Comparison of ENCODE assay signal across 22 cellular contexts in the genomic region with DNA sequence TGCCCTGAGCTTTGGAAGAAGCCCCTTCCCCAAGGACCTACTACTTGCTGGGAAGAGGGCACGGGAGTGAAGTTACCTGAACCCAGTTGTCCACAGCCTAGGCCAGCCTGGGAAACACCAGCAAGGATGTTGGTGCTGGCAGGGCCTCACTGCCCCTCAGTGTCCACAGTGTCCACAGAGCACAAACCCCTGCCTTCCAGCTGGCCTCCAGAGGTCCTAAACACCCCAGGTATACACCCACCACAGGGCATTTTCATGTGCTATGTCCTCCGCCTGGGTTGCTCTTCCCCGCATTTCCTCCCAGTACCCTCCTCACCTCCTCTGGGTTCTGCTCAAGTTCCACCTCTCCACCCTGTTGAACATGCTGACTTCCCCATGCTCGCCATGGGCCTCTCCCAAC.
"Had no signal": no experiment of that assay in that cellular context is flagged by ENCODE, and none has a peak within 500 bp of the region (broad histone marks: within the 10 kb centered on the region; RNA-seq: fewer than 3 reads in every experiment).

No MANE protein-coding gene starts in this region.

- H3K9me3 Mint-ChIP-seq: immature natural killer cell; naive thymus-derived CD4-positive, alpha-beta T cell; neural progenitor cell; stimulated activated naive B cell treated with anti-CD40 and anti-IgM and Interleukin-4, amounts not matched to agents 10 μg/mL and 1 μg/mL and 100 μg/mL, for 72 hours; stimulated activated naive CD8-positive, alpha-beta T cell treated with anti-CD3 and anti-CD28 coated beads, Interleukin-15, amount 100 ng/mL, for 72 hours had no signal

- H3K4me2 ChIP-seq: neural progenitor cell had no signal

- DNase-seq: colonic mucosa; dermis blood vessel endothelial cell; immature natural killer cell; kidney; left cardiac atrium; left ventricle myocardium inferior; mesendoderm; naive thymus-derived CD4-positive, alpha-beta T cell; occipital lobe; pancreas; retina; spleen; stimulated activated CD4-positive, alpha-beta T cell treated with anti-CD3 and anti-CD28 coated beads, Interleukin-2, amount 100 ng/mL, for 24 hours; stimulated activated CD4-positive, alpha-beta T cell treated with anti-CD3 and anti-CD28 coated beads, Interleukin-4, amount 100 ng/mL, for 4 hours; stimulated activated naive B cell treated with anti-CD40 and anti-IgM and Interleukin-4, amounts not matched to agents 10 μg/mL and 1 μg/mL and 100 μg/mL, for 72 hours; stimulated activated naive CD8-positive, alpha-beta T cell treated with anti-CD3 and anti-CD28 coated beads, Interleukin-15, amount 100 ng/mL, for 72 hours; testis had no signal

- H3K4me3 Mint-ChIP-seq: immature natural killer cell; naive thymus-derived CD4-positive, alpha-beta T cell; neural progenitor cell; stimulated activated naive B cell treated with anti-CD40 and anti-IgM and Interleukin-4, amounts not matched to agents 10 μg/mL and 1 μg/mL and 100 μg/mL, for 72 hours; stimulated activated naive CD8-positive, alpha-beta T cell treated with anti-CD3 and anti-CD28 coated beads, Interleukin-15, amount 100 ng/mL, for 72 hours had no signal

- H3K4me3 ChIP-seq: colonic mucosa, left ventricle myocardium inferior, neural progenitor cell, pancreas, prostate gland, spleen, testis, tibial nerve had no signal

- H3K36me3 Mint-ChIP-seq: immature natural killer cell, neural progenitor cell had no signal

- H3K4me1 ChIP-seq: colonic mucosa, neural progenitor cell, prostate gland had no signal

- H3K9ac ChIP-seq: neural progenitor cell had no signal

- ATAC-seq: foreskin keratinocyte; left cardiac atrium; naive thymus-derived CD4-positive, alpha-beta T cell; pancreas; sciatic nerve; stimulated activated naive B cell treated with anti-CD40 and anti-IgM and Interleukin-4, amounts not matched to agents 10 μg/mL and 1 μg/mL and 100 μg/mL, for 72 hours; stimulated activated naive CD8-positive, alpha-beta T cell treated with anti-CD3 and anti-CD28 coated beads, Interleukin-15, amount 100 ng/mL, for 72 hours had no signal

- H2AFZ ChIP-seq: neural progenitor cell had no signal

- H3K27ac Mint-ChIP-seq: immature natural killer cell; neural progenitor cell; stimulated activated naive B cell treated with anti-CD40 and anti-IgM and Interleukin-4, amounts not matched to agents 10 μg/mL and 1 μg/mL and 100 μg/mL, for 72 hours; stimulated activated naive CD8-positive, alpha-beta T cell treated with anti-CD3 and anti-CD28 coated beads, Interleukin-15, amount 100 ng/mL, for 72 hours had no signal

- H3K36me3 ChIP-seq: colonic mucosa, left ventricle myocardium inferior, neural progenitor cell, pancreas, prostate gland, spleen, tibial nerve had no signal

- H3K9me3 ChIP-seq: colonic mucosa, left ventricle myocardium inferior, pancreas, prostate gland, spleen, testis, tibial nerve had no signal

- H3K27me3 Mint-ChIP-seq: naive thymus-derived CD4-positive, alpha-beta T cell; stimulated activated naive B cell treated with anti-CD40 and anti-IgM and Interleukin-4, amounts not matched to agents 10 μg/mL and 1 μg/mL and 100 μg/mL, for 72 hours; stimulated activated naive CD8-positive, alpha-beta T cell treated with anti-CD3 and anti-CD28 coated beads, Interleukin-15, amount 100 ng/mL, for 72 hours had no signal

- H3K27me3 ChIP-seq: colonic mucosa, foreskin keratinocyte, neural progenitor cell, pancreas, spleen, testis, tibial nerve had no signal

- H3K27ac ChIP-seq: colonic mucosa, foreskin keratinocyte, left ventricle myocardium inferior, neural progenitor cell, pancreas, spleen, testis, tibial nerve had no signal
